22 cellular contexts compared by ENCODE assay signal in genomic region chr9:135952664-135953206, GRCh38. TPM values are rescaled to one million over a fixed set of nuclear protein-coding genes. Genes with fewer than 3 reads are reported as not detected.
DNase-seq lines count a peak whose midpoint lies in the region; ATAC-seq, FAIRE-seq and TF ChIP-seq lines count a peak whose summit lies in the region.
"Had no signal": no experiment of that assay in that cellular context is flagged by ENCODE, and none has a peak within 500 bp of the region (broad histone marks: within the 10 kb centered on the region; RNA-seq: fewer than 3 reads in every experiment).

No MANE protein-coding gene starts in this region.

- WGBS in H9 (ENCODE audit: extremely low coverage, insufficient read length, low lambda C conversion rate) = no CpG with 5 or more reads among the region's 22 CpGs

- no peak overlapping the region for H2AK5ac ChIP-seq in H9 (ENCODE audit: insufficient read length, low read length)

- H3K4me1 ChIP-seq in H9 (ENCODE audit: insufficient read depth, low read length) (no peaks in the 10 kb centered on the region), kidney (ENCODE audit: control insufficient read depth in 1 of 2, insufficient read depth in 1 of 2, low read depth in 1 of 2, low read length in 2 of 2) (peaks cover 0 to 2% of the 10 kb centered on the region in 2 donors), gastrocnemius medialis (peaks cover 85 to 87% of the 10 kb centered on the region in 2 donors), BE2C (peaks cover 5% of the 10 kb centered on the region; the same call in 1 of the 2 replicates)
- H3K4me1 ChIP-seq: adrenal gland had no signal

- no peak overlapping the region for H3T11ph ChIP-seq in H9 (ENCODE audit: low read length)

- no peak overlapping the region for H4K91ac ChIP-seq in H9 (ENCODE audit: insufficient read length, low read depth, low read length)

- no peak overlapping the region for H3K4me3 Mint-ChIP-seq in H9
- H3K4me3 Mint-ChIP-seq: activated CD8-positive, alpha-beta T cell treated with anti-CD3 and anti-CD28 coated beads, Interleukin-2, amount 10 ng/mL, durations not matched to agents 7 days and 5 days; activated naive CD4-positive, alpha-beta T cell treated with anti-CD3 and anti-CD28 coated beads for 36 hours; CD8-positive, alpha-beta T cell; immature natural killer cell; memory B cell; T-helper 1 cell treated with Interleukin-12 subunit alpha and Interleukin-12 subunit beta and Interleukin-4 antibody, amounts not matched to agents 30 μg/mL and 1 μg/mL, for 36 hours had no signal

- H2BK20ac ChIP-seq in H9 (ENCODE audit: low read depth, low read length, poor library complexity, severe bottlenecking) = no peak overlapping the region

- H3K27me3 Mint-ChIP-seq in H9 (ENCODE audit: low read depth) = no peaks in the 10 kb centered on the region
- H3K27me3 Mint-ChIP-seq: memory B cell had no signal

- no peaks in the 10 kb centered on the region for H3K9me3 Mint-ChIP-seq in H9
- H3K9me3 Mint-ChIP-seq: activated naive CD4-positive, alpha-beta T cell treated with anti-CD3 and anti-CD28 coated beads for 36 hours; CD8-positive, alpha-beta T cell; immature natural killer cell; memory B cell; T-helper 1 cell treated with Interleukin-12 subunit alpha and Interleukin-12 subunit beta and Interleukin-4 antibody, amounts not matched to agents 30 μg/mL and 1 μg/mL, for 36 hours had no signal

- H3K36me3 ChIP-seq in WERI-Rb-1 = peaks cover 64% of the 10 kb centered on the region
- H3K36me3 ChIP-seq in kidney (ENCODE audit: control insufficient read depth in 1 of 2, insufficient read depth in 2 of 2, low read length in 2 of 2) = peaks cover 9 to 31% of the 10 kb centered on the region in 2 donors
- peaks cover 0 to 39% of the 10 kb centered on the region in 2 donors for H3K36me3 ChIP-seq in gastrocnemius medialis
- peaks cover 49% of the 10 kb centered on the region for H3K36me3 ChIP-seq in BE2C

- in situ Hi-C loops in gastrocnemius medialis (cut with MboI; ENCODE audit: low sequenced_read_pairs in 4 of 4) = no loop called here

- H3K27ac ChIP-seq in H9 (ENCODE audit: insufficient read length, low read depth, low read length) (no peak overlapping the region), WERI-Rb-1 (peak overlapping the region; percentile 87), kidney (ENCODE audit: low read depth in 2 of 2, low read length in 2 of 2) (no peak overlapping the region), gastrocnemius medialis (peak overlapping the region; percentile 97 to 100 (median 100))
- H3K27ac ChIP-seq: adrenal gland, neutrophil had no signal

- no peak overlapping the region for H3K18ac ChIP-seq in H9 (ENCODE audit: insufficient read length, low read depth, low read length)

- peak overlapping the region; percentile 55 for H3K56ac ChIP-seq in H9 (ENCODE audit: insufficient read length, low read depth, low read length)

- peak in 1 of 2 donors; percentile 63 for TF ChIP-seq POLR2A in gastrocnemius medialis (IDR thresholded peaks at IDR 0.05)

- H3K23me2 ChIP-seq in H9 (ENCODE audit: insufficient read length, low read depth, low read length, poor library complexity, severe bottlenecking) = no peaks in the 10 kb centered on the region

- TF ChIP-seq CTCF in H9 (conservative IDR thresholded peaks at IDR 0.05) = no peak
- no peak for TF ChIP-seq CTCF in WERI-Rb-1 (IDR thresholded peaks at IDR 0.05; ENCODE audit: low read depth, low read length)
- no peak for TF ChIP-seq CTCF in kidney (IDR thresholded peaks at IDR 0.05; ENCODE audit: borderline replicate concordance, extremely low read depth, insufficient read depth)
- TF ChIP-seq CTCF in gastrocnemius medialis (IDR thresholded peaks at IDR 0.05 in 4 of 5, conservative IDR thresholded peaks at IDR 0.05 in 1 of 5) = no peak
- TF ChIP-seq CTCF in BE2C (IDR thresholded peaks at IDR 0.05; ENCODE audit: low read depth, low read length) = no peak

- H4K5ac ChIP-seq in H9 (ENCODE audit: insufficient read length, low read depth, low read length) = no peak overlapping the region

- FAIRE-seq in kidney (lab: Jason Lieb, UNC) = no peak
- FAIRE-seq: GM19239 had no signal

- peaks cover 4% of the 10 kb centered on the region; the same call in 1 of the 2 replicates for H3K79me2 ChIP-seq in H9 (ENCODE audit: insufficient read depth, low read length)

- no peak overlapping the region for H3K14ac ChIP-seq in H9 (ENCODE audit: insufficient read depth, low read length)

- no peak overlapping the region for H3K9ac ChIP-seq in H9 (ENCODE audit: extremely low read depth, insufficient read length, low read length)
- no peak overlapping the region for H3K9ac ChIP-seq in kidney (ENCODE audit: low read length in 2 of 2)
- H3K9ac ChIP-seq: SK-N-SH had no signal

- H4K8ac ChIP-seq in H9 (replicated peaks; ENCODE audit: insufficient read length, low read depth, low read length) = no peak overlapping the region

- no peak overlapping the region for H3K23ac ChIP-seq in H9 (ENCODE audit: insufficient read length, low read depth, low read length)

- DNase-seq in H9 (no peak), WERI-Rb-1 (no peak), kidney (peak; percentile 19), gastrocnemius medialis (no peak), H4 (ENCODE audit: low spot score) (no peak), BE2C (no peak)
- DNase-seq: activated CD8-positive, alpha-beta T cell treated with anti-CD3 and anti-CD28 coated beads, Interleukin-2, amount 10 ng/mL, durations not matched to agents 7 days and 5 days; activated naive CD4-positive, alpha-beta T cell treated with anti-CD3 and anti-CD28 coated beads for 36 hours; CD8-positive, alpha-beta T cell; GOT3; hypothalamus; immature natural killer cell; NCI-H1092 treated with DMSO at 0.1 percent for 48 hours; NCI-H1930; SK-N-SH; stimulated activated naive CD4-positive, alpha-beta T cell treated with Interleukin-2 at 50 U/mL for 16 hours had no signal

- no peaks in the 10 kb centered on the region for H4K20me1 ChIP-seq in H9 (ENCODE audit: control insufficient read depth, insufficient read depth, insufficient read length)

- H3K79me1 ChIP-seq in H9 (ENCODE audit: insufficient read depth, low read depth, low read length, poor library complexity, severe bottlenecking) = peaks cover 2% of the 10 kb centered on the region

- no peak overlapping the region for H3K4ac ChIP-seq in H9 (ENCODE audit: low read depth, low read length)

- H3K27ac Mint-ChIP-seq in H9 = peak overlapping the region in 1 of 3 experiments; percentile 37; a peak in 1 of 7 replicates
- H3K27ac Mint-ChIP-seq: activated CD8-positive, alpha-beta T cell treated with anti-CD3 and anti-CD28 coated beads, Interleukin-2, amount 10 ng/mL, durations not matched to agents 7 days and 5 days; activated naive CD4-positive, alpha-beta T cell treated with anti-CD3 and anti-CD28 coated beads for 36 hours; CD8-positive, alpha-beta T cell; immature natural killer cell; memory B cell; T-helper 1 cell treated with Interleukin-12 subunit alpha and Interleukin-12 subunit beta and Interleukin-4 antibody, amounts not matched to agents 30 μg/mL and 1 μg/mL, for 36 hours had no signal

- no peak overlapping the region for H2AFZ ChIP-seq in H9 (ENCODE audit: low read length)

- H3K4me2 ChIP-seq in H9 (ENCODE audit: insufficient read depth, insufficient read length, low read length) = no peak overlapping the region
- H3K4me2 ChIP-seq: SK-N-SH had no signal

- H2BK12ac ChIP-seq in H9 (ENCODE audit: insufficient read length, low read depth, low read length) = no peak overlapping the region

- H3K27me3 ChIP-seq in H9 (ENCODE audit: insufficient read depth, low read length) (no peaks in the 10 kb centered on the region), WERI-Rb-1 (ENCODE audit: insufficient read depth, low read depth, severe bottlenecking) (no peaks in the 10 kb centered on the region), gastrocnemius medialis (no peaks in the 10 kb centered on the region), BE2C (no peaks in the 10 kb centered on the region)
- H3K27me3 ChIP-seq: adrenal gland, neutrophil had no signal

- H3K36me3 Mint-ChIP-seq in H9 (ENCODE audit: insufficient read depth in 1 of 3, low read depth in 3 of 3) = peaks cover 13 to 51% (median 50%) of the 10 kb centered on the region in 3 experiments

- H3K9me3 ChIP-seq in H9 (ENCODE audit: control insufficient read depth, low read depth, low read length) (no peaks in the 10 kb centered on the region), WERI-Rb-1 (ENCODE audit: severe bottlenecking) (no peaks in the 10 kb centered on the region), kidney (ENCODE audit: control insufficient read depth in 1 of 2, low read length in 2 of 2) (no peaks in the 10 kb centered on the region), gastrocnemius medialis (no peaks in the 10 kb centered on the region), BE2C (no peaks in the 10 kb centered on the region)
- H3K9me3 ChIP-seq: adrenal gland, neutrophil, SK-N-SH had no signal

- H2BK15ac ChIP-seq in H9 (ENCODE audit: low read depth, low read length) = no peak overlapping the region

- intact Hi-C loops in kidney (cut with DNase I) = no loop called here
- intact Hi-C loops in gastrocnemius medialis (cut with DNase I; ENCODE audit: low total_unique reads) = loop anchor here (1.0 to 5.0 kb wide), 2 partner anchors 25 to 1540 kb away; no protein-coding TSS in a partner anchor

- no peaks in the 10 kb centered on the region for H3K4me1 Mint-ChIP-seq in H9
- H3K4me1 Mint-ChIP-seq: immature natural killer cell had no signal

- no peak overlapping the region for H2BK120ac ChIP-seq in H9 (ENCODE audit: low read depth, low read length, poor library complexity, severe bottlenecking)

- H2BK5ac ChIP-seq in H9 (ENCODE audit: insufficient read length, low read length) = no peak overlapping the region

- ATAC-seq in gastrocnemius medialis = no peak
- no peak for ATAC-seq in HG02759 (IDR thresholded peaks at IDR 0.05; ENCODE audit: unreplicated experiment)
- ATAC-seq: activated CD8-positive, alpha-beta T cell treated with anti-CD3 and anti-CD28 coated beads, Interleukin-2, amount 10 ng/mL, durations not matched to agents 7 days and 5 days; CD8-positive, alpha-beta T cell had no signal

- H3K4me3 ChIP-seq in WERI-Rb-1 (ENCODE audit: low read depth, low read length) (no peak overlapping the region), kidney (ENCODE audit: low read length in 2 of 2) (no peak overlapping the region), gastrocnemius medialis (no peak overlapping the region), BE2C (ENCODE audit: low read depth, low read length) (no peak overlapping the region)
- H3K4me3 ChIP-seq: adrenal gland had no signal

RNA-seq across cellular contexts. Expression of gene UBAC1, which starts 8.4 kb away (rescaled TPM):
- total RNA-seq in H9 (2021) (46.3 and 47.5 TPM in 2 replicates), kidney (40.2 TPM), gastrocnemius medialis (100 to 1,000 TPM; 218 to 263 (median 248) TPM)
- 52.6 TPM for polyA plus RNA-seq in kidney (ENCODE audit: insufficient read depth, low read depth, low replicate concordance)
- 35.2 and 41.3 TPM in 2 replicates for total RNA-seq in H4 (2014; rRNA removed; shearing (Covaris generic))
- polyA plus RNA-seq in BE2C (2012; ENCODE audit: insufficient read depth, insufficient read length, low read depth) = 81.2 TPM

RNA-seq across cellular contexts. Expression of gene CAMSAP1, which starts 45.4 kb away (rescaled TPM):
- total RNA-seq in H9 (2021) (43.6 and 52.7 TPM in 2 replicates), kidney (38.6 TPM), gastrocnemius medialis (10 to 100 TPM; 54.8 to 94.9 (median 82.9) TPM)
- polyA plus RNA-seq in kidney (ENCODE audit: insufficient read depth, low read depth, low replicate concordance) = 3.3 TPM
- 11.0 and 13.5 TPM in 2 replicates for total RNA-seq in H4 (2014; rRNA removed; shearing (Covaris generic))
- polyA plus RNA-seq in BE2C (2012; ENCODE audit: insufficient read depth, insufficient read length, low read depth) = 42.9 TPM

Comparison
In these comparisons a context has a peak if more than half of its experiments do, and no peak if none do; other contexts are left out.
1. H3K27ac ChIP-seq: peak in WERI-Rb-1 (single experiment) and gastrocnemius medialis (4 of 4); none in H9 (single experiment) and kidney (0 of 2).